ENCODE assay signal across 8 cellular contexts in the genomic region with DNA sequence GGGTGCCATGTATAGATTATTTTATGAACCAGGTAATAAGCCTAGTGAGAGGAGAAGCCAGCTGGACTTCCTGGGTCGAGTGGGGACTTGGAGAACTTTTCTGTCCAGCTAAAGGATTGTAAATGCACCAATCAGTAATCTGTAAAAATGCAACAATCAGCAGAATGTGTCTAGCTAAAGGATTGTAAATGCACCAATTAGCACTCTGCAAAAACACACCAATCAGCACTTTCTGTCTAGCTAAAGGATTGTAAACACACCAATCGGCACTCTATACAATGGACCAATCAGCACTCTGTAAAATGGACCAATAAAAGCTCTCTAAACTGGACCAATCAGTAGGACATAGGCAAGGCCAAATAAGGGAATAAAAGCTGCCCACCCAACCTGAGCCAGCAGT.
"Had no signal": no experiment of that assay in that cellular context is flagged by ENCODE, and none has a peak within 500 bp of the region (broad histone marks: within the 10 kb centered on the region; RNA-seq: fewer than 3 reads in every experiment).

No MANE protein-coding gene starts in this region.

- ATAC-seq: GM12878 had no signal

- FAIRE-seq: G401.6, GM12878, GM12891, GM12892, GM18507, GM19239 had no signal

- DNase-seq: GDM1, GF-D8 had no signal

- H3K4me3 ChIP-seq: GM12878 had no signal
